In genomic region chr15:100349696-100350433, GRCh38 we compare ENCODE assay signal across 8 cellular contexts. TPM values are rescaled to one million over a fixed set of nuclear protein-coding genes. Genes with fewer than 3 reads are reported as not detected.
DNase-seq lines count a peak whose midpoint lies in the region; ATAC-seq and TF ChIP-seq lines count a peak whose summit lies in the region.

No MANE protein-coding gene starts in this region.

- POLR2A ChIA-PET in AG04449 (lab: Yijun Ruan, JAX), result no interaction called here
- POLR2A ChIA-PET in activated CD4-positive, alpha-beta T cell treated with anti-CD3 and anti-CD28 coated beads for 36 hours (lab: Charles Lee), result interaction anchor here (0.6 to 2.1 kb wide), 5 partner anchors 8 to 253 kb away, joined by 3 to 4 read pairs (median 3); partner anchors contain the start of genes ADAMTS17, ASB7 and LINS1

- no peaks in the 10 kb centered on the region for H3K36me3 Mint-ChIP-seq in activated CD4-positive, alpha-beta T cell treated with anti-CD3 and anti-CD28 coated beads for 36 hours (ENCODE audit: low read depth)

- peaks cover 7% of the 10 kb centered on the region for H3K4me1 Mint-ChIP-seq in activated CD4-positive, alpha-beta T cell treated with anti-CD3 and anti-CD28 coated beads for 36 hours

- intact Hi-C loops in activated CD4-positive, alpha-beta T cell treated with anti-CD3 and anti-CD28 coated beads for 36 hours (cut with DNase I, micrococcal nuclease), result loop anchor here (1.0 to 10.0 kb wide), 10 partner anchors 8 to 945 kb away; partner anchors contain the start of genes ASB7 (in 1 of the 2), LINS1 (in 1 of the 2), MEF2A (in 1 of the 2) and SNRPA1 (in 1 of the 2)

- H3K4me3 Mint-ChIP-seq in activated CD4-positive, alpha-beta T cell treated with anti-CD3 and anti-CD28 coated beads for 36 hours, result peak overlapping the region; percentile 78

- peak overlapping the region; percentile 56 for H3K4me3 ChIP-seq in AG04449 (ENCODE audit: low read depth, low read length)
- H3K4me3 ChIP-seq in choroid plexus epithelial cell (ENCODE audit: low read depth, low read length), result peak overlapping the region; percentile 73

- peak overlapping the region; percentile 77 for H3K27ac Mint-ChIP-seq in activated CD4-positive, alpha-beta T cell treated with anti-CD3 and anti-CD28 coated beads for 36 hours

- DNase-seq in AG04449 (ENCODE audit: low read depth, low spot score) (no peak), NCI-H345 (lab: John Stamatoyannopoulos, UW) (peak; percentile 88), choroid plexus epithelial cell (ENCODE audit: low read depth) (peak; percentile 91), kidney tubule cell (ENCODE audit: low spot score) (peak; percentile 85)
- peak; percentile 93 for DNase-seq in activated CD4-positive, alpha-beta T cell treated with anti-CD3 and anti-CD28 coated beads for 36 hours
- peak; percentile 73 to 82 for DNase-seq in stimulated activated CD4-positive, alpha-beta T cell treated with anti-CD3 and anti-CD28 coated beads, Interleukin-15, amount 100 ng/mL, for 48 hours (ENCODE audit: low read depth in 2 of 2)

- peaks cover 7% of the 10 kb centered on the region for H3K27me3 Mint-ChIP-seq in activated CD4-positive, alpha-beta T cell treated with anti-CD3 and anti-CD28 coated beads for 36 hours

- ATAC-seq in GM18520 (IDR thresholded peaks at IDR 0.05; ENCODE audit: unreplicated experiment), result peak; percentile 55
- peak; percentile 90 for ATAC-seq in HG03097 (IDR thresholded peaks at IDR 0.05; ENCODE audit: low FRiP score, unreplicated experiment)
- ATAC-seq in activated CD4-positive, alpha-beta T cell treated with anti-CD3 and anti-CD28 coated beads for 36 hours, result peak; percentile 95

- CTCF ChIA-PET in AG04449 (lab: Yijun Ruan, JAX), result interaction anchor here (1.5 to 2.3 kb wide), 2 partner anchors 10 to 223 kb away, joined by 6 to 9 read pairs; no protein-coding TSS in a partner anchor
- CTCF ChIA-PET in activated CD4-positive, alpha-beta T cell treated with anti-CD3 and anti-CD28 coated beads for 36 hours (lab: Charles Lee), result interaction anchor here (0.6 to 7.5 kb wide), 68 partner anchors 8 to 1897 kb away, joined by 3 to 177 read pairs (median 4); partner anchors contain the start of genes ADAMTS17, ASB7 and LINS1

- peak; percentile 75 for TF ChIP-seq CTCF in AG04449 (IDR thresholded peaks at IDR 0.05; ENCODE audit: insufficient read depth, low read length, missing control alignments)
- TF ChIP-seq CTCF in choroid plexus epithelial cell (conservative IDR thresholded peaks at IDR 0.05; ENCODE audit: low read depth, low read length), result peak; percentile 94

- H3K9me3 Mint-ChIP-seq in activated CD4-positive, alpha-beta T cell treated with anti-CD3 and anti-CD28 coated beads for 36 hours (ENCODE audit: low read depth), result no peaks in the 10 kb centered on the region

RNA-seq across cellular contexts. Expression of gene ADAMTS17, which starts 8.1 kb away (rescaled TPM):
- total RNA-seq in activated CD4-positive, alpha-beta T cell treated with anti-CD3 and anti-CD28 coated beads for 36 hours, result under 1 TPM; 0.49 to 0.57 TPM
